ENCODE assay signal across 2 cellular contexts in the genomic region with DNA sequence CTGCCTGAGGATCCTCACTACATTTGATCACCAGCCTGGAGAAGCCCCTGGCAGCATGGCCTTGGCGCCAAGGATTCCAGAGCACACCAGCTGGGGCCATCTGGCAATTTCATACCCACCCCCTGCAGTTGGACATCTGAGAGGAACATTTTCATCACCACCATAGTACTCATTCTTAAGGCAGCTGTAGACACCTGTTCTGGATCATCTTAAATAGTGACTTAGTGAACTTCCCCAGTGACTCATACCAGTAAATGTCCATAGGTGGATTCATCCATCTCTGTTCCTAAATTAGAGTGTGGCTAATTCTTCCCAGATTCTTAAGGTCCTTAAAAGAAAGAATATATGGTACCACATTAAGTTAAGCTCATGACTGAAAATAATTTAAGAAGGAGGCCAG. TPM values are rescaled to one million over a fixed set of nuclear protein-coding genes. Genes with fewer than 3 reads are reported as not detected.
"Had no signal": no experiment of that assay in that cellular context is flagged by ENCODE, and none has a peak within 500 bp of the region (broad histone marks: within the 10 kb centered on the region; RNA-seq: fewer than 3 reads in every experiment).

No MANE protein-coding gene starts in this region.

RNA-seq across cellular contexts. Expression of a gene that starts 45.6 kb away (rescaled TPM):
- total RNA-seq: thoracic aorta, vagina had no signal
